Comparison of ENCODE assay signal across 11 cellular contexts in genomic region chr10:1425886-1426285, GRCh38.
DNase-seq lines count a peak whose midpoint lies in the region; ATAC-seq and TF ChIP-seq lines count a peak whose summit lies in the region.
"Had no signal": no experiment of that assay in that cellular context is flagged by ENCODE, and none has a peak within 500 bp of the region (broad histone marks: within the 10 kb centered on the region; RNA-seq: fewer than 3 reads in every experiment).

No MANE protein-coding gene starts in this region.

- H3K4me3 Mint-ChIP-seq in activated T-helper 17 cell treated with anti-CD3 and anti-CD28 coated beads, Interleukin-2, amount 50 U/mL, for 72 hours, result no peak overlapping the region

- TF ChIP-seq CTCF in lower lobe of right lung (IDR thresholded peaks at IDR 0.05), result no peak

- no peaks in the 10 kb centered on the region for H3K36me3 Mint-ChIP-seq in activated T-helper 17 cell treated with anti-CD3 and anti-CD28 coated beads, Interleukin-2, amount 50 U/mL, for 72 hours (ENCODE audit: low read depth)

- intact Hi-C loops in lower lobe of right lung (cut with DNase I), result no loop called here
- intact Hi-C loops in left ventricle myocardium superior (cut with micrococcal nuclease), result no loop called here

- no peaks in the 10 kb centered on the region for H3K9me3 ChIP-seq in lower lobe of right lung
- H3K9me3 ChIP-seq: pancreas had no signal

- peaks cover 1% of the 10 kb centered on the region for H3K27me3 ChIP-seq in lower lobe of right lung (ENCODE audit: low read depth)

- H3K9me3 Mint-ChIP-seq in activated T-helper 17 cell treated with anti-CD3 and anti-CD28 coated beads, Interleukin-2, amount 50 U/mL, for 72 hours, result peaks cover 3% of the 10 kb centered on the region

- H3K36me3 ChIP-seq in lower lobe of right lung, result no peaks in the 10 kb centered on the region
- H3K36me3 ChIP-seq: pancreas had no signal

- ATAC-seq in GM18508 (IDR thresholded peaks at IDR 0.05; ENCODE audit: insufficient read depth, unreplicated experiment) (peak; percentile 71), GM21390 (IDR thresholded peaks at IDR 0.05; ENCODE audit: unreplicated experiment) (peak; percentile 69), HG03135 (IDR thresholded peaks at IDR 0.05; ENCODE audit: unreplicated experiment) (peak; percentile 72), lower lobe of right lung (no peak), left ventricle myocardium superior (no peak), HG03097 (IDR thresholded peaks at IDR 0.05; ENCODE audit: low FRiP score, unreplicated experiment) (no peak)
- peak; percentile 21 for ATAC-seq in activated T-helper 17 cell treated with anti-CD3 and anti-CD28 coated beads, Interleukin-2, amount 50 U/mL, for 72 hours (replicated peaks)
- ATAC-seq: pancreas had no signal

- no peak overlapping the region for H3K27ac ChIP-seq in lower lobe of right lung
- H3K27ac ChIP-seq: pancreas had no signal

- no peak for DNase-seq in lower lobe of right lung
- no peak for DNase-seq in left ventricle myocardium superior
- no peak for DNase-seq in NCI-H82 treated with DMSO at 0.1 percent for 48 hours (lab: John Stamatoyannopoulos, UW; ENCODE audit: unreplicated experiment)
- DNase-seq: Calu3, NCI-H510A treated with DMSO at 0.1 percent for 48 hours, pancreas had no signal

- peaks cover 18% of the 10 kb centered on the region for H3K27me3 Mint-ChIP-seq in activated T-helper 17 cell treated with anti-CD3 and anti-CD28 coated beads, Interleukin-2, amount 50 U/mL, for 72 hours

- no peak overlapping the region for H3K27ac Mint-ChIP-seq in activated T-helper 17 cell treated with anti-CD3 and anti-CD28 coated beads, Interleukin-2, amount 50 U/mL, for 72 hours

- no peaks in the 10 kb centered on the region for H3K4me1 Mint-ChIP-seq in activated T-helper 17 cell treated with anti-CD3 and anti-CD28 coated beads, Interleukin-2, amount 50 U/mL, for 72 hours

- no peaks in the 10 kb centered on the region for H3K4me1 ChIP-seq in lower lobe of right lung

- H3K4me3 ChIP-seq in lower lobe of right lung, result no peak overlapping the region
- H3K4me3 ChIP-seq: pancreas had no signal

Comparison
In these comparisons a context has a peak if more than half of its experiments do, and no peak if none do; other contexts are left out.
1. ATAC-seq: peak in GM18508 (single experiment), GM21390 (single experiment), HG03135 (single experiment) and activated T-helper 17 cell treated with anti-CD3 and anti-CD28 coated beads, Interleukin-2, amount 50 U/mL, for 72 hours (single experiment); none in lower lobe of right lung (0 of 2), left ventricle myocardium superior (single experiment) and HG03097 (single experiment).